Comparison of ENCODE assay signal across 23 cellular contexts in the genomic region with DNA sequence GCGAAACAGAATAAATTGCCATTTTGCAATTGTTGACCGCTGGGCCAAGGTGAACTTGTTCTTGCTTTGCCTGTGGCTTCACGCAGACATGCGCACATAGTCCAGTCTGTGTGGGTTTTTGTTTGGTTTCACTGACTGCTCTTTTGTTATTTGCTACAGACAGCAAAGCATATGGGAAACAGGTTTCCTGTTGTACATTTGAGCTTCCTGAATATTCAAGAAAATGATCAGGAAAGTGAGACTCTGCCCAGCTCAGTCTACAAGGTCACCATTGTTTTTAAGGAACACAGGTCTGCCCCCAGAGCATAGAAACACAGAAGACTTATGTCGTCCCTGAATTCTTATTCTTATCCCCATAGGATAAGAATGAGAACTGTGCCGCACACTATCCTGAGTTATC. TPM values are rescaled to one million over a fixed set of nuclear protein-coding genes. Genes with fewer than 3 reads are reported as not detected.
DNase-seq lines count a peak whose midpoint lies in the region; ATAC-seq and TF ChIP-seq lines count a peak whose summit lies in the region.
"Had no signal": no experiment of that assay in that cellular context is flagged by ENCODE, and none has a peak within 500 bp of the region (broad histone marks: within the 10 kb centered on the region; RNA-seq: fewer than 3 reads in every experiment).

No MANE protein-coding gene starts in this region.

- H3K27ac ChIP-seq in GM23338 (ENCODE audit: low read depth) (0 out of 2 replicates have a peak overlapping the region, but pooled peaks have one; percentile 59), dorsolateral prefrontal cortex (peak overlapping the region; percentile 4 to 91 (median 80)), right lobe of liver (peak overlapping the region in 2 of 3 donors; percentile 10 to 12), skeletal muscle tissue (ENCODE audit: low read depth, low read length) (peak overlapping the region; percentile 34), osteoblast (ENCODE audit: low read depth, low read length) (no peak overlapping the region), Peyer's patch (peak overlapping the region in 2 of 4 donors; percentile 12 to 55)

- TF ChIP-seq CTCF in GM23338 (conservative IDR thresholded peaks at IDR 0.05; ENCODE audit: low read depth in 2 of 2) (no peak), dorsolateral prefrontal cortex (IDR thresholded peaks at IDR 0.05 in 54 of 56, conservative IDR thresholded peaks at IDR 0.05 in 2 of 56; ENCODE audit: low read depth in 1 of 56, partially characterized antibody in 56 of 56) (no peak), right lobe of liver (IDR thresholded peaks at IDR 0.05) (no peak), osteoblast (IDR thresholded peaks at IDR 0.05; ENCODE audit: extremely low read depth, low read depth, low read length) (no peak), Peyer's patch (IDR thresholded peaks at IDR 0.05) (no peak)

- peaks cover 13% of the 10 kb centered on the region; the same call in 1 of the 3 replicates for H3K36me3 Mint-ChIP-seq in GM23338 (ENCODE audit: low read depth)
- H3K36me3 Mint-ChIP-seq: CD4-positive, CD25-positive, alpha-beta regulatory T cell had no signal

- H2AFZ ChIP-seq in GM23338 (no peak overlapping the region), osteoblast (ENCODE audit: low read length) (no peak overlapping the region)

- no peaks in the 10 kb centered on the region for H3K36me3 ChIP-seq in GM23338 (ENCODE audit: insufficient read depth)
- H3K36me3 ChIP-seq in right lobe of liver: no peaks in the 10 kb centered on the region
- no peaks in the 10 kb centered on the region for H3K36me3 ChIP-seq in skeletal muscle tissue (ENCODE audit: control insufficient read depth in 3 of 3, insufficient read depth in 3 of 3, low read length in 3 of 3)
- no peaks in the 10 kb centered on the region for H3K36me3 ChIP-seq in osteoblast (ENCODE audit: insufficient read depth, low read length)
- no peaks in the 10 kb centered on the region for H3K36me3 ChIP-seq in Peyer's patch
- H3K36me3 ChIP-seq: HAP-1, stomach had no signal

- TF ChIP-seq POLR2A in right lobe of liver (IDR thresholded peaks at IDR 0.05) (no peak), Peyer's patch (IDR thresholded peaks at IDR 0.05) (no peak)

- peaks cover 1% of the 10 kb centered on the region for H3K27me3 Mint-ChIP-seq in GM23338 (ENCODE audit: insufficient read depth, low read depth, poor library complexity)
- H3K27me3 Mint-ChIP-seq: CD4-positive, CD25-positive, alpha-beta regulatory T cell had no signal

- peaks cover 14% of the 10 kb centered on the region; the same call in 2 of the 3 replicates for H3K4me1 Mint-ChIP-seq in GM23338
- H3K4me1 Mint-ChIP-seq: CD4-positive, CD25-positive, alpha-beta regulatory T cell; IgD-negative memory B cell had no signal

- no peaks in the 10 kb centered on the region for H3K27me3 ChIP-seq in GM23338 (ENCODE audit: insufficient read depth)
- no peaks in the 10 kb centered on the region for H3K27me3 ChIP-seq in dorsolateral prefrontal cortex
- no peaks in the 10 kb centered on the region for H3K27me3 ChIP-seq in right lobe of liver
- H3K27me3 ChIP-seq in skeletal muscle tissue (ENCODE audit: control insufficient read depth in 3 of 3, insufficient read depth in 3 of 3, low read length in 3 of 3): no peaks in the 10 kb centered on the region
- H3K27me3 ChIP-seq in osteoblast (ENCODE audit: insufficient read depth, low read length): no peaks in the 10 kb centered on the region
- H3K27me3 ChIP-seq in Peyer's patch: no peaks in the 10 kb centered on the region
- H3K27me3 ChIP-seq: stomach had no signal

- WGBS in right lobe of liver (ENCODE audit: insufficient coverage, low coverage, low lambda C conversion rate, missing lambda C conversion rate): 63% methylated on average over 6 of the region's 6 CpGs

- H3F3A ChIP-seq in GM23338 (replicated peaks; ENCODE audit: low read depth): no peaks in the 10 kb centered on the region

- H3K4me2 ChIP-seq in GM23338 (no peak overlapping the region), osteoblast (ENCODE audit: insufficient read depth, low read length) (no peak overlapping the region)

- H4K20me1 ChIP-seq in GM23338 (replicated peaks; ENCODE audit: insufficient read depth) (peaks cover 3% of the 10 kb centered on the region; the same call in 1 of the 2 replicates), osteoblast (ENCODE audit: insufficient read depth, low read length) (no peaks in the 10 kb centered on the region)

- H3K9me3 Mint-ChIP-seq in GM23338: no peaks in the 10 kb centered on the region
- H3K9me3 Mint-ChIP-seq: CD4-positive, CD25-positive, alpha-beta regulatory T cell; IgD-negative memory B cell had no signal

- no peak overlapping the region for H3K4me3 Mint-ChIP-seq in GM23338
- H3K4me3 Mint-ChIP-seq: CD4-positive, CD25-positive, alpha-beta regulatory T cell; IgD-negative memory B cell had no signal

- no peak for ATAC-seq in GM23338
- peak; percentile 53 to 80 (median 62) for ATAC-seq in right lobe of liver
- ATAC-seq in HG02759 (IDR thresholded peaks at IDR 0.05; ENCODE audit: unreplicated experiment): no peak
- ATAC-seq: GM12878 had no signal

- H3K9me2 ChIP-seq in GM23338 (ENCODE audit: insufficient read depth): no peaks in the 10 kb centered on the region

- intact Hi-C loops in dorsolateral prefrontal cortex (cut with DNase I) (loop anchor here (2.0 to 10.0 kb wide), 4 partner anchors 39 to 134 kb away; a partner anchor contains a TSS), right lobe of liver (cut with DNase I) (no loop called here)

- H3K4me1 ChIP-seq in GM23338 (ENCODE audit: insufficient read depth) (no peaks in the 10 kb centered on the region), right lobe of liver (no peaks in the 10 kb centered on the region), skeletal muscle tissue (ENCODE audit: control insufficient read depth in 3 of 3, insufficient read depth in 3 of 3, low read length in 3 of 3) (peaks cover 0 to 19% (median 10%) of the 10 kb centered on the region in 3 donors), osteoblast (ENCODE audit: insufficient read depth, low read length) (peaks cover 5% of the 10 kb centered on the region), Peyer's patch (no peaks in the 10 kb centered on the region)
- H3K4me1 ChIP-seq: HAP-1 had no signal

- H3K9ac ChIP-seq in skeletal muscle tissue (ENCODE audit: low read depth in 1 of 3, low read length in 3 of 3): no peak overlapping the region

- no peak overlapping the region for H3K27ac Mint-ChIP-seq in GM23338
- H3K27ac Mint-ChIP-seq: CD4-positive, CD25-positive, alpha-beta regulatory T cell had no signal

- H3K9me3 ChIP-seq in right lobe of liver (no peaks in the 10 kb centered on the region), skeletal muscle tissue (ENCODE audit: control insufficient read depth in 3 of 3, low read length in 3 of 3) (no peaks in the 10 kb centered on the region), osteoblast (ENCODE audit: low read depth, low read length) (no peaks in the 10 kb centered on the region), Peyer's patch (no peaks in the 10 kb centered on the region)
- H3K9me3 ChIP-seq: HAP-1, stomach had no signal

- no peak for DNase-seq in GM23338 (ENCODE audit: low spot score)
- DNase-seq in dorsolateral prefrontal cortex: peak in 1 of 10 donors; percentile 46
- no peak for DNase-seq in right lobe of liver
- DNase-seq in osteoblast (ENCODE audit: insufficient read length, low spot score, missing footprints): no peak
- DNase-seq in Peyer's patch: no peak
- DNase-seq in stimulated activated CD4-positive, alpha-beta T cell treated with anti-CD3 and anti-CD28 coated beads, Interleukin-1b, Interleukin-23, amount 100 ng/mL, for 48 hours: no peak
- DNase-seq: activated CD4-positive, alpha-beta T cell treated with anti-CD3 and anti-CD28 coated beads, Interleukin-2, amount 50 U/mL, for 1 hour; activated CD8-positive, alpha-beta memory T cell treated with anti-CD3 and anti-CD28 coated beads, Interleukin-2, amount 50 U/mL, for 48 hours; activated effector memory CD4-positive, alpha-beta T cell treated with anti-CD3 and anti-CD28 coated beads, Interleukin-2, amount 50 U/mL, for 16 hours; CD4-positive, CD25-positive, alpha-beta regulatory T cell; DMS53; islet precursor cell; MM.1S; NCI-H146; SHP77 treated with DMSO at 0.1 percent for 48 hours; stimulated activated CD4-positive, alpha-beta T cell treated with anti-CD3 and anti-CD28 coated beads, Interleukin-2, amount 100 ng/mL, for 48 hours; stomach had no signal

- no peak overlapping the region for H3K4me3 ChIP-seq in GM23338
- peak overlapping the region in 14 of 59 donors; percentile 3 to 35 (median 18) for H3K4me3 ChIP-seq in dorsolateral prefrontal cortex
- no peak overlapping the region for H3K4me3 ChIP-seq in right lobe of liver
- no peak overlapping the region for H3K4me3 ChIP-seq in skeletal muscle tissue (ENCODE audit: low read length in 3 of 3)
- H3K4me3 ChIP-seq in osteoblast (ENCODE audit: insufficient read depth, low read length): no peak overlapping the region
- no peak overlapping the region for H3K4me3 ChIP-seq in Peyer's patch
- H3K4me3 ChIP-seq: GM12878, HAP-1, stomach had no signal

- H3K79me2 ChIP-seq in GM23338 (replicated peaks; ENCODE audit: insufficient read depth) (peaks cover 10% of the 10 kb centered on the region), osteoblast (ENCODE audit: insufficient read depth, low read length) (no peaks in the 10 kb centered on the region)

TF ChIP-seq in GM23338, 12 proteins besides CTCF, POLR2A, EP300 and RAD21 (continues in another document):
- TF ChIP-seq STAT1 (IDR thresholded peaks at IDR 0.05; ENCODE audit: unreplicated experiment): no peak
- TF ChIP-seq JUNB (IDR thresholded peaks at IDR 0.05; ENCODE audit: unreplicated experiment): no peak
- TF ChIP-seq EZH2 (IDR thresholded peaks at IDR 0.05; ENCODE audit: low read depth, unreplicated experiment): no peak
- TF ChIP-seq, protein P1, sequence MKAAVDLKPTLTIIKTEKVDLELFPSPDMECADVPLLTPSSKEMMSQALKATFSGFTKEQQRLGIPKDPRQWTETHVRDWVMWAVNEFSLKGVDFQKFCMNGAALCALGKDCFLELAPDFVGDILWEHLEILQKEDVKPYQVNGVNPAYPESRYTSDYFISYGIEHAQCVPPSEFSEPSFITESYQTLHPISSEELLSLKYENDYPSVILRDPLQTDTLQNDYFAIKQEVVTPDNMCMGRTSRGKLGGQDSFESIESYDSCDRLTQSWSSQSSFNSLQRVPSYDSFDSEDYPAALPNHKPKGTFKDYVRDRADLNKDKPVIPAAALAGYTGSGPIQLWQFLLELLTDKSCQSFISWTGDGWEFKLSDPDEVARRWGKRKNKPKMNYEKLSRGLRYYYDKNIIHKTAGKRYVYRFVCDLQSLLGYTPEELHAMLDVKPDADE (IDR thresholded peaks at IDR 0.05): no peak
- no peak for TF ChIP-seq EZH2phosphoT487 (IDR thresholded peaks at IDR 0.05; ENCODE audit: unreplicated experiment)

RNA-seq across cellular contexts. Expression of a gene that starts 55.6 kb away (rescaled TPM):
- 20.8 and 30.2 TPM in 2 replicates for total RNA-seq in GM23338 (2014; rRNA removed; shearing (Covaris generic))
- 7.4 and 8.2 TPM in 2 replicates for polyA plus RNA-seq in GM23338 (2016; fragmentation: Nextera tagmentation; extraction: Ambion mirVana)
- total RNA-seq in dorsolateral prefrontal cortex (100 to 1,000 TPM in 105 of 120 experiments, 10 to 100 TPM in 15; 67.5 to 387 (median 117) TPM), right lobe of liver (10 to 100 TPM; 12.0 to 19.0 (median 15.8) TPM), skeletal muscle tissue (85.1 TPM), osteoblast (61.0 and 71.7 TPM in 2 replicates), Peyer's patch (100 to 1,000 TPM in 1 of 4 donors, 10 to 100 TPM in 3; 17.2 to 141 (median 38.1) TPM)
- total RNA-seq: CD4-positive, CD25-positive, alpha-beta regulatory T cell; OCI-LY7 had no signal

Comparison
In these comparisons a context has a peak if more than half of its experiments do, and no peak if none do; other contexts are left out.
1. ATAC-seq: peak in right lobe of liver (4 of 4); none in GM23338 (single experiment) and HG02759 (single experiment).
2. intact Hi-C loops: an anchor here in dorsolateral prefrontal cortex (2.0 to 10.0 kb wide); none called in right lobe of liver.